In genomic region chr22:24697671-24698082, GRCh38 we compare ENCODE assay signal across 11 cellular contexts.
DNase-seq lines count a peak whose midpoint lies in the region; FAIRE-seq and TF ChIP-seq lines count a peak whose summit lies in the region.
"Had no signal": no experiment of that assay in that cellular context is flagged by ENCODE, and none has a peak within 500 bp of the region (broad histone marks: within the 10 kb centered on the region; RNA-seq: fewer than 3 reads in every experiment).

No MANE protein-coding gene starts in this region.

- H3K4me3 ChIP-seq in kidney (ENCODE audit: low read length in 2 of 2): no peak overlapping the region
- no peak overlapping the region for H3K4me3 ChIP-seq in small intestine (ENCODE audit: low read depth in 1 of 2, low read length in 2 of 2)

- TF ChIP-seq CTCF in kidney (IDR thresholded peaks at IDR 0.05; ENCODE audit: borderline replicate concordance, extremely low read depth, insufficient read depth) (no peak), GM10266 (IDR thresholded peaks at IDR 0.05; ENCODE audit: control insufficient read depth, insufficient read depth, low read depth, missing control alignments) (no peak)

- no peaks in the 10 kb centered on the region for H3K9me3 Mint-ChIP-seq in activated CD4-positive, alpha-beta T cell treated with anti-CD3 and anti-CD28 coated beads, Interleukin-2, amount 10 ng/mL, durations not matched to agents 7 days and 5 days
- H3K9me3 Mint-ChIP-seq: endodermal cell had no signal

- H3K27ac Mint-ChIP-seq in activated CD4-positive, alpha-beta T cell treated with anti-CD3 and anti-CD28 coated beads, Interleukin-2, amount 10 ng/mL, durations not matched to agents 7 days and 5 days: no peak overlapping the region
- H3K27ac Mint-ChIP-seq: endodermal cell had no signal

- FAIRE-seq in kidney (lab: Jason Lieb, UNC): no peak
- no peak for FAIRE-seq in small intestine (lab: Jason Lieb, UNC)
- FAIRE-seq: G401.6 had no signal

- H3K36me3 Mint-ChIP-seq in activated CD4-positive, alpha-beta T cell treated with anti-CD3 and anti-CD28 coated beads, Interleukin-2, amount 10 ng/mL, durations not matched to agents 7 days and 5 days (ENCODE audit: low read depth): no peaks in the 10 kb centered on the region

- no peaks in the 10 kb centered on the region for H3K9me3 ChIP-seq in kidney (ENCODE audit: control insufficient read depth in 1 of 2, low read length in 2 of 2)
- H3K9me3 ChIP-seq in small intestine (ENCODE audit: control insufficient read depth, low read depth): no peaks in the 10 kb centered on the region

- H3K4me1 ChIP-seq in kidney (ENCODE audit: control insufficient read depth in 1 of 2, insufficient read depth in 1 of 2, low read depth in 1 of 2, low read length in 2 of 2): peaks cover 4 to 21% of the 10 kb centered on the region in 2 donors
- peaks cover 5 to 11% of the 10 kb centered on the region in 2 donors for H3K4me1 ChIP-seq in small intestine (ENCODE audit: control insufficient read depth in 2 of 2, insufficient read depth in 1 of 2, low read depth in 1 of 2, low read length in 1 of 2)

- H3K36me3 ChIP-seq in kidney (ENCODE audit: control insufficient read depth in 1 of 2, insufficient read depth in 2 of 2, low read length in 2 of 2) (no peaks in the 10 kb centered on the region), small intestine (ENCODE audit: control insufficient read depth in 2 of 2, insufficient read depth in 2 of 2, low read length in 2 of 2) (no peaks in the 10 kb centered on the region)

- peaks cover 1% of the 10 kb centered on the region for H3K27me3 Mint-ChIP-seq in activated CD4-positive, alpha-beta T cell treated with anti-CD3 and anti-CD28 coated beads, Interleukin-2, amount 10 ng/mL, durations not matched to agents 7 days and 5 days

- H3K27ac ChIP-seq in kidney (ENCODE audit: low read depth in 2 of 2, low read length in 2 of 2): peak overlapping the region in 1 of 2 donors; percentile 1
- peak overlapping the region in 1 of 2 donors; percentile 4 for H3K27ac ChIP-seq in small intestine (ENCODE audit: low read depth in 1 of 2, low read length in 1 of 2)

- in situ Hi-C loops in SK-MEL-5 (cut with HindIII; ENCODE audit: low pct_unique_long_range_greater_than_20kb, low sequenced_read_pairs): no loop called here

- CTCF ChIA-PET in activated CD4-positive, alpha-beta T cell treated with anti-CD3 and anti-CD28 coated beads, Interleukin-2, amount 10 ng/mL, durations not matched to agents 7 days and 5 days (lab: Charles Lee): no interaction called here

- no peaks in the 10 kb centered on the region for H3K4me1 Mint-ChIP-seq in activated CD4-positive, alpha-beta T cell treated with anti-CD3 and anti-CD28 coated beads, Interleukin-2, amount 10 ng/mL, durations not matched to agents 7 days and 5 days

- no peaks in the 10 kb centered on the region for H3K27me3 ChIP-seq in small intestine (ENCODE audit: control insufficient read depth in 2 of 2, insufficient read depth in 2 of 2, low read length in 2 of 2)

- no peak overlapping the region for H3K4me3 Mint-ChIP-seq in activated CD4-positive, alpha-beta T cell treated with anti-CD3 and anti-CD28 coated beads, Interleukin-2, amount 10 ng/mL, durations not matched to agents 7 days and 5 days
- H3K4me3 Mint-ChIP-seq: endodermal cell had no signal

- peak; percentile 3 for DNase-seq in NCI-H187 treated with DMSO at 0.1 percent for 48 hours (lab: John Stamatoyannopoulos, UW)
- DNase-seq in NCI-H187 (lab: John Stamatoyannopoulos, UW): no peak
- peak; percentile 51 for DNase-seq in SK-MEL-5 (ENCODE audit: low read depth, low spot score)
- DNase-seq in kidney: peak; percentile 81
- peak; percentile 77 for DNase-seq in small intestine
- no peak for DNase-seq in GM10266 (ENCODE audit: extremely low spot score)
- DNase-seq in activated T-cell treated with anti-CD3 and anti-CD28 coated beads for 4 hours: no peak
- no peak for DNase-seq in activated CD4-positive, alpha-beta T cell treated with anti-CD3 and anti-CD28 coated beads, Interleukin-2, amount 10 ng/mL, durations not matched to agents 7 days and 5 days
- DNase-seq: endodermal cell, NCI-H446 had no signal

- intact Hi-C loops in kidney (cut with DNase I): no loop called here

- peak overlapping the region in 1 of 2 donors; percentile 2 for H3K9ac ChIP-seq in kidney (ENCODE audit: low read length in 2 of 2)

- 10 to 41% (median 16%) methylated on average over 5 of the region's 5 CpGs for WGBS in small intestine, 3 donors

- POLR2A ChIA-PET in activated CD4-positive, alpha-beta T cell treated with anti-CD3 and anti-CD28 coated beads, Interleukin-2, amount 10 ng/mL, durations not matched to agents 7 days and 5 days (lab: Charles Lee): no interaction called here

Comparison
In these comparisons a context has a peak if more than half of its experiments do, and no peak if none do; other contexts are left out.
1. DNase-seq: peak in NCI-H187 treated with DMSO at 0.1 percent for 48 hours (single experiment), SK-MEL-5 (single experiment), kidney (single experiment) and small intestine (single experiment); none in NCI-H187 (0 of 2), GM10266 (single experiment), activated T-cell treated with anti-CD3 and anti-CD28 coated beads for 4 hours (single experiment) and activated CD4-positive, alpha-beta T cell treated with anti-CD3 and anti-CD28 coated beads, Interleukin-2, amount 10 ng/mL, durations not matched to agents 7 days and 5 days (single experiment).